In the genomic region with DNA sequence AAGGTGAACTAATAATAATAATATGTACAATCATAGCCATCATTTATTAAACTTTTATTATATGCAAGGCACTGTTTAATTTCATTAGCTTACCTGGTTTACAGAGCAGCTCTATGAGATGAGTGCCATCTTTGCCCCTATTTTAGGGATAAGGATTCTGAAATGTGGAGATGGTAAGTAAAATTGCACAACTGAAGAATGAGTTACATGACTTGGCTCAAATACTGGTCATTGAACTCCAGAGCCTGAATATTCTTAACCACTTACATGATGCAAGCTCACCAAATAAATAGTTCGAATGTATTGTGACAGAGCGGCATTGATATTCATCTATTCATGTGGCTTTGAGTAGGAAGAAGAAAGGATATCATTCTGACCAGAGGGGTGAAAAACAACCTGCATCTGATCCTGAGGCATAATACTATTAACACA, we compare ENCODE assay signal across 20 cellular contexts. TPM values are rescaled to one million over a fixed set of nuclear protein-coding genes. Genes with fewer than 3 reads are reported as not detected.
DNase-seq lines count a peak whose midpoint lies in the region; ATAC-seq, FAIRE-seq and TF ChIP-seq lines count a peak whose summit lies in the region.
"Had no signal": no experiment of that assay in that cellular context is flagged by ENCODE, and none has a peak within 500 bp of the region (broad histone marks: within the 10 kb centered on the region; RNA-seq: fewer than 3 reads in every experiment).

No MANE protein-coding gene starts in this region.

- no peak overlapping the region for H2AFZ ChIP-seq in H1 (ENCODE audit: low read length)
- H2AFZ ChIP-seq: GM23248 had no signal

- no peak overlapping the region for H3K23ac ChIP-seq in H1 (ENCODE audit: insufficient read length)

- H2BK12ac ChIP-seq in H1 (ENCODE audit: low read depth, low read length) = no peak overlapping the region

- H3K27ac ChIP-seq in H1 (ENCODE audit: low read depth, low read length) = no peak overlapping the region
- no peak overlapping the region for H3K27ac ChIP-seq in liver (ENCODE audit: low read depth in 1 of 2, low read length in 2 of 2)
- H3K27ac ChIP-seq: C4-2B, GM23248 had no signal

- H3K27ac Mint-ChIP-seq in natural killer cell treated with Interleukin-12 subunit alpha and Interleukin-12 subunit beta and Interleukin-15 and Interleukin-18, amount 100 ng/mL, for 72 hours = no peak overlapping the region
- H3K27ac Mint-ChIP-seq in activated naive CD8-positive, alpha-beta T cell treated with anti-CD3 and anti-CD28 coated beads for 36 hours = no peak overlapping the region
- no peak overlapping the region for H3K27ac Mint-ChIP-seq in chondrocyte (ENCODE audit: unreplicated experiment)
- H3K27ac Mint-ChIP-seq: CD8-positive, alpha-beta T cell had no signal

- no peaks in the 10 kb centered on the region for H3K36me3 Mint-ChIP-seq in natural killer cell treated with Interleukin-12 subunit alpha and Interleukin-12 subunit beta and Interleukin-15 and Interleukin-18, amount 100 ng/mL, for 72 hours
- H3K36me3 Mint-ChIP-seq in activated naive CD8-positive, alpha-beta T cell treated with anti-CD3 and anti-CD28 coated beads for 36 hours = no peaks in the 10 kb centered on the region
- no peaks in the 10 kb centered on the region for H3K36me3 Mint-ChIP-seq in chondrocyte (ENCODE audit: low read depth)
- H3K36me3 Mint-ChIP-seq: CD8-positive, alpha-beta T cell had no signal

- H3K27me3 ChIP-seq in H1 (replicated peaks in 1 of 4; ENCODE audit: control insufficient read depth in 3 of 4, extremely low read depth in 1 of 4, insufficient read depth in 3 of 4, low read length in 3 of 4) (no peaks in the 10 kb centered on the region), liver (ENCODE audit: control insufficient read depth in 4 of 4, insufficient read depth in 4 of 4, low read length in 3 of 4) (no peaks in the 10 kb centered on the region)
- H3K27me3 ChIP-seq: BE2C had no signal

- H3K9me3 ChIP-seq in H1 (ENCODE audit: insufficient read depth in 2 of 2, low read depth in 1 of 2, low read length in 1 of 2) = no peaks in the 10 kb centered on the region
- H3K9me3 ChIP-seq in liver (ENCODE audit: control insufficient read depth in 4 of 4, low read length in 3 of 4) = no peaks in the 10 kb centered on the region
- H3K9me3 ChIP-seq: BE2C had no signal

- ATAC-seq in HG03135 (IDR thresholded peaks at IDR 0.05; ENCODE audit: unreplicated experiment) = no peak
- ATAC-seq in natural killer cell treated with Interleukin-12 subunit alpha and Interleukin-12 subunit beta and Interleukin-15 and Interleukin-18, amount 100 ng/mL, for 72 hours = no peak
- ATAC-seq: CD8-positive, alpha-beta T cell had no signal

- no peak overlapping the region for H3K4ac ChIP-seq in H1 (replicated peaks; ENCODE audit: insufficient read length, low read depth, low read length)

- H3K4me1 Mint-ChIP-seq in natural killer cell treated with Interleukin-12 subunit alpha and Interleukin-12 subunit beta and Interleukin-15 and Interleukin-18, amount 100 ng/mL, for 72 hours (ENCODE audit: low read depth in 2 of 2) = no peaks in the 10 kb centered on the region
- H3K4me1 Mint-ChIP-seq in activated naive CD8-positive, alpha-beta T cell treated with anti-CD3 and anti-CD28 coated beads for 36 hours = no peaks in the 10 kb centered on the region
- no peaks in the 10 kb centered on the region for H3K4me1 Mint-ChIP-seq in chondrocyte (ENCODE audit: low read depth)

- H2BK15ac ChIP-seq in H1 (ENCODE audit: low read length) = no peak overlapping the region

- CTCF ChIA-PET in H1 (lab: Charles Lee; ENCODE audit: partially characterized antibody) = interaction anchor here (0.7 to 1.6 kb wide), 4 partner anchors 9 to 30 kb away, joined by 3 to 6 read pairs (median 4); no protein-coding TSS in a partner anchor

- H3K23me2 ChIP-seq in H1 (ENCODE audit: low read depth, low read length) = no peaks in the 10 kb centered on the region

- 90% methylated on average over 2 of the region's 2 CpGs; no CpG with 5 or more reads in 1 of the 2 experiments for WGBS in H1 (ENCODE audit: extremely low coverage in 1 of 2, insufficient coverage in 1 of 2, insufficient read length in 1 of 2, insufficient replicate concordance in 2 of 2, low coverage in 1 of 2, low lambda C conversion rate in 2 of 2, missing lambda C conversion rate in 1 of 2), 2 experiments
- 41% methylated on average over 2 of the region's 2 CpGs for WGBS in liver

- TF ChIP-seq POLR2A in H1 (IDR thresholded peaks at IDR 0.05; ENCODE audit: control extremely low read depth in 1 of 2, low read depth in 2 of 2, low read length in 2 of 2) = no peak

- no peaks in the 10 kb centered on the region for H4K20me1 ChIP-seq in H1 (replicated peaks in 1 of 2; ENCODE audit: control insufficient read depth in 1 of 2, insufficient read depth in 2 of 2, low read length in 2 of 2)

- H2BK120ac ChIP-seq in H1 (replicated peaks; ENCODE audit: low read depth, low read length) = no peak overlapping the region

- TF ChIP-seq EP300 in H1 (IDR thresholded peaks at IDR 0.05; ENCODE audit: borderline replicate concordance in 1 of 2, low read depth in 2 of 2, low read length in 2 of 2) = no peak

- H4K5ac ChIP-seq in H1 (ENCODE audit: insufficient read length, low read depth, low read length) = no peak overlapping the region

- no peaks in the 10 kb centered on the region for H3K79me1 ChIP-seq in H1 (ENCODE audit: low read depth, low read length)

- H3K36me3 ChIP-seq in H1 (ENCODE audit: control insufficient read depth in 2 of 4, insufficient read depth in 4 of 4, low read length in 3 of 4) = no peaks in the 10 kb centered on the region
- H3K36me3 ChIP-seq in liver (ENCODE audit: control insufficient read depth in 4 of 4, insufficient read depth in 3 of 4, low read depth in 1 of 4, low read length in 3 of 4) = peaks cover 6 to 83% (median 54%) of the 10 kb centered on the region in 4 donors
- H3K36me3 ChIP-seq: BE2C had no signal

- DNase-seq in OCI-M1 (lab: John Stamatoyannopoulos, UW) (peak; percentile 86), H1 (ENCODE audit: low read depth in 1 of 2, low spot score in 2 of 2) (no peak), fibroblast of peridontal ligament (ENCODE audit: extremely low read depth) (peak; percentile 4), chondrocyte (ENCODE audit: low spot score) (no peak)
- DNase-seq in natural killer cell treated with Interleukin-12 subunit alpha and Interleukin-12 subunit beta and Interleukin-15 and Interleukin-18, amount 100 ng/mL, for 72 hours (ENCODE audit: low spot score) = no peak
- no peak for DNase-seq in activated naive CD8-positive, alpha-beta T cell treated with anti-CD3 and anti-CD28 coated beads for 36 hours
- DNase-seq: ACHN; BE2C; CD8-positive, alpha-beta T cell; COR-L47; DND-41; GDM1; GM23248; H7; IMR-90 had no signal

- no peak overlapping the region for H4K8ac ChIP-seq in H1 (ENCODE audit: extremely low read depth, insufficient read depth, low read length)

- no peak overlapping the region for H3K14ac ChIP-seq in H1 (ENCODE audit: insufficient read length)

- H3K9ac ChIP-seq in H1 (replicated peaks in 1 of 4; ENCODE audit: extremely low read depth in 1 of 4, low read depth in 3 of 4, low read length in 3 of 4) = no peak overlapping the region
- peak overlapping the region in 1 of 2 donors; percentile 53 for H3K9ac ChIP-seq in liver (ENCODE audit: low read depth in 1 of 2, low read length in 2 of 2)
- H3K9ac ChIP-seq: GM23248 had no signal

- no peak overlapping the region for H2BK5ac ChIP-seq in H1 (ENCODE audit: low read depth, low read length)

- H2AK5ac ChIP-seq in H1 (ENCODE audit: low read depth, low read length) = no peak overlapping the region

- H3K9me3 Mint-ChIP-seq in natural killer cell treated with Interleukin-12 subunit alpha and Interleukin-12 subunit beta and Interleukin-15 and Interleukin-18, amount 100 ng/mL, for 72 hours = no peaks in the 10 kb centered on the region
- H3K9me3 Mint-ChIP-seq in activated naive CD8-positive, alpha-beta T cell treated with anti-CD3 and anti-CD28 coated beads for 36 hours = no peaks in the 10 kb centered on the region
- no peaks in the 10 kb centered on the region for H3K9me3 Mint-ChIP-seq in chondrocyte (ENCODE audit: low read depth)
- H3K9me3 Mint-ChIP-seq: CD8-positive, alpha-beta T cell had no signal

- FAIRE-seq in H1 (lab: Jason Lieb, UNC) = no peak
- FAIRE-seq: GM12892 had no signal

- no peak overlapping the region for H3K4me2 ChIP-seq in H1 (ENCODE audit: insufficient read depth in 1 of 2, low read depth in 2 of 2, low read length in 2 of 2)

- H4K91ac ChIP-seq in H1 (replicated peaks; ENCODE audit: insufficient read length, low read length) = no peak overlapping the region

- TF ChIP-seq CTCF in H1 (IDR thresholded peaks at IDR 0.05; ENCODE audit: control extremely low read depth in 1 of 3, insufficient read depth in 1 of 3, low read depth in 1 of 3, low read length in 3 of 3) (no peak), liver (IDR thresholded peaks at IDR 0.05; ENCODE audit: low read depth, low read length, missing input control) (no peak), chondrocyte (IDR thresholded peaks at IDR 0.05) (no peak)

- no peaks in the 10 kb centered on the region for H3K79me2 ChIP-seq in H1 (ENCODE audit: control insufficient read depth in 1 of 2, insufficient read depth in 2 of 2, low read length in 2 of 2)

- H2BK20ac ChIP-seq in H1 (ENCODE audit: low read length) = no peak overlapping the region

- no peaks in the 10 kb centered on the region for H3K27me3 Mint-ChIP-seq in natural killer cell treated with Interleukin-12 subunit alpha and Interleukin-12 subunit beta and Interleukin-15 and Interleukin-18, amount 100 ng/mL, for 72 hours
- H3K27me3 Mint-ChIP-seq in activated naive CD8-positive, alpha-beta T cell treated with anti-CD3 and anti-CD28 coated beads for 36 hours = no peaks in the 10 kb centered on the region
- H3K27me3 Mint-ChIP-seq in chondrocyte (ENCODE audit: low read depth) = peaks cover 16% of the 10 kb centered on the region

- H3K4me3 ChIP-seq in H1 (ENCODE audit: extremely low read depth in 1 of 4, insufficient read depth in 2 of 4, low read depth in 3 of 4, low read length in 4 of 4) (no peak overlapping the region), liver (ENCODE audit: low read depth in 1 of 3, low read length in 3 of 3) (peak overlapping the region in 1 of 3 donors; percentile 33)
- H3K4me3 ChIP-seq: GM23248 had no signal

- H3K4me3 Mint-ChIP-seq in natural killer cell treated with Interleukin-12 subunit alpha and Interleukin-12 subunit beta and Interleukin-15 and Interleukin-18, amount 100 ng/mL, for 72 hours = no peak overlapping the region
- no peak overlapping the region for H3K4me3 Mint-ChIP-seq in activated naive CD8-positive, alpha-beta T cell treated with anti-CD3 and anti-CD28 coated beads for 36 hours
- no peak overlapping the region for H3K4me3 Mint-ChIP-seq in chondrocyte (ENCODE audit: unreplicated experiment)
- H3K4me3 Mint-ChIP-seq: CD8-positive, alpha-beta T cell had no signal

- no peak overlapping the region for H3K18ac ChIP-seq in H1 (ENCODE audit: extremely low read depth, low read length)

- TF ChIP-seq RAD21 in H1 (IDR thresholded peaks at IDR 0.05 in 1 of 2, conservative IDR thresholded peaks at IDR 0.05 in 1 of 2; ENCODE audit: low read depth in 2 of 2, low read length in 2 of 2) (no peak), liver (IDR thresholded peaks at IDR 0.05) (no peak)

- no peak overlapping the region for H3K56ac ChIP-seq in H1 (replicated peaks; ENCODE audit: insufficient read length, low read depth, low read length)

- H3K4me1 ChIP-seq in H1 (replicated peaks in 1 of 4; ENCODE audit: control insufficient read depth in 3 of 4, insufficient read depth in 4 of 4, low read length in 3 of 4) (peaks cover 0 to 4% (median 0%) of the 10 kb centered on the region in 4 experiments; a peak in 3 of 7 replicates), liver (ENCODE audit: control insufficient read depth in 4 of 4, insufficient read depth in 4 of 4, low read length in 3 of 4) (peaks cover 0 to 15% (median 6%) of the 10 kb centered on the region in 4 donors)
- H3K4me1 ChIP-seq: BE2C had no signal

- POLR2A ChIA-PET in H1 (lab: Charles Lee; ENCODE audit: partially characterized antibody) = no interaction called here

RNA-seq across cellular contexts. Expression of gene ALB, which starts 11.7 kb away (rescaled TPM):
- not detected in 2 replicates for total RNA-seq in H1 (2021; fragmentation: NEBNext Ultra II Directional; extraction: Animal tissue kit (Norgen Biotek cat#: 25700))
- 0.12 and 0.13 TPM in 2 replicates for polyA plus RNA-seq in H1 (2011; rRNA removed)
- polyA plus RNA-seq in H1 (2011; cell fraction: cytosol; rRNA removed) = 1.5 TPM
- 0.07 TPM for polyA plus RNA-seq in H1 (2011; cell fraction: nucleus; rRNA removed)
- polyA plus RNA-seq in H1 (2012, experiment 1 of 2) = 3.1 TPM in 1 of 4 replicates, not detected in the others
- 2.2 TPM for polyA plus RNA-seq in H1 (2012, experiment 2 of 2)
- polyA plus RNA-seq in H1 (2013, experiment 1 of 2) = not detected
- polyA plus RNA-seq in H1 (2013, experiment 2 of 2) = 0.09 TPM
- polyA minus RNA-seq in H1 (2011; rRNA and poly(A)+ RNA removed) = 0.98 TPM in 1 of 2 replicates, not detected in the other
- not detected for polyA minus RNA-seq in H1 (2011; cell fraction: cytosol; rRNA and poly(A)+ RNA removed)
- polyA minus RNA-seq in H1 (2011; cell fraction: nucleus; rRNA and poly(A)+ RNA removed) = not detected
- total RNA-seq in liver = over 10,000 TPM; 37,224 to 59,987 TPM
- over 10,000 TPM; 33,161 to 33,802 TPM for polyA plus RNA-seq in liver
- not detected for total RNA-seq in natural killer cell treated with Interleukin-12 subunit alpha and Interleukin-12 subunit beta and Interleukin-15 and Interleukin-18, amount 100 ng/mL, for 72 hours
- not detected for total RNA-seq in activated naive CD8-positive, alpha-beta T cell treated with anti-CD3 and anti-CD28 coated beads for 36 hours
- not detected in 3 replicates for total RNA-seq in chondrocyte
- total RNA-seq: A172, GM23248, IMR-90 had no signal
- polyA plus RNA-seq: GM23248, IMR-90 had no signal

RNA-seq across cellular contexts. Expression of gene AFP, which starts 20.2 kb away (rescaled TPM):
- 9.9 and 10.4 TPM in 2 replicates for total RNA-seq in H1 (2021; fragmentation: NEBNext Ultra II Directional; extraction: Animal tissue kit (Norgen Biotek cat#: 25700))
- polyA plus RNA-seq in H1 (2011; rRNA removed) (3.4 and 6.1 TPM in 2 replicates), liver (1 to 10 TPM; 2.2 to 9.1 TPM)
- 6.2 TPM for polyA plus RNA-seq in H1 (2011; cell fraction: cytosol; rRNA removed)
- polyA plus RNA-seq in H1 (2011; cell fraction: nucleus; rRNA removed) = 1.9 TPM
- 4.1 to 11.5 TPM (median 7.7 TPM) in 4 replicates for polyA plus RNA-seq in H1 (2012, experiment 1 of 2)
- 3.1 TPM for polyA plus RNA-seq in H1 (2012, experiment 2 of 2)
- polyA plus RNA-seq in H1 (2013, experiment 1 of 2) = 24.9 TPM
- 26.3 TPM for polyA plus RNA-seq in H1 (2013, experiment 2 of 2)
- 2.0 and 2.8 TPM in 2 replicates for polyA minus RNA-seq in H1 (2011; rRNA and poly(A)+ RNA removed)
- polyA minus RNA-seq in H1 (2011; cell fraction: cytosol; rRNA and poly(A)+ RNA removed) = 3.3 TPM
- 2.3 TPM for polyA minus RNA-seq in H1 (2011; cell fraction: nucleus; rRNA and poly(A)+ RNA removed)
- total RNA-seq in liver (1,000 to 10,000 TPM in 1 of 2 donors, 1 to 10 TPM in 1; 1.0 to 3,875 TPM), chondrocyte (1.3 TPM in 1 of 3 replicates, not detected in the others)
- total RNA-seq in natural killer cell treated with Interleukin-12 subunit alpha and Interleukin-12 subunit beta and Interleukin-15 and Interleukin-18, amount 100 ng/mL, for 72 hours = not detected
- not detected for total RNA-seq in activated naive CD8-positive, alpha-beta T cell treated with anti-CD3 and anti-CD28 coated beads for 36 hours
- total RNA-seq: CD8-positive, alpha-beta T cell; GM23248 had no signal

Comparison
In these comparisons a context has a peak if more than half of its experiments do, and no peak if none do; other contexts are left out.
1. DNase-seq: peak in OCI-M1 (single experiment) and fibroblast of peridontal ligament (single experiment); none in H1 (0 of 2), natural killer cell treated with Interleukin-12 subunit alpha and Interleukin-12 subunit beta and Interleukin-15 and Interleukin-18, amount 100 ng/mL, for 72 hours (single experiment), activated naive CD8-positive, alpha-beta T cell treated with anti-CD3 and anti-CD28 coated beads for 36 hours (single experiment) and chondrocyte (single experiment).
2. RNA of gene ALB, which starts 11.7 kb away (total RNA-seq): 37,224 to 59,987 TPM in liver; not detected in H1, not detected in chondrocyte, not detected in natural killer cell treated with Interleukin-12 subunit alpha and Interleukin-12 subunit beta and Interleukin-15 and Interleukin-18, amount 100 ng/mL, for 72 hours and not detected in activated naive CD8-positive, alpha-beta T cell treated with anti-CD3 and anti-CD28 coated beads for 36 hours; every median in the first group is over 1,000 times any median in the second.